In genomic region chr1:150537732-150538684, GRCh38 we compare ENCODE assay signal across 1 cellular context.
TF ChIP-seq lines count a peak whose summit lies in the region.

No MANE protein-coding gene starts in this region.

TF ChIP-seq in endothelial cell of umbilical vein, 7 proteins besides CTCF, POLR2A, EP300 and RAD21:
- TF ChIP-seq POLR2AphosphoS5 (IDR thresholded peaks at IDR 0.05; ENCODE audit: insufficient read depth, low read depth, low read length) (no peak), MAX (IDR thresholded peaks at IDR 0.05; ENCODE audit: insufficient read depth, insufficient read length) (no peak), JUN (IDR thresholded peaks at IDR 0.05; ENCODE audit: borderline replicate concordance, insufficient read depth, insufficient read length, low read depth) (no peak), EZH2 (IDR thresholded peaks at IDR 0.05; ENCODE audit: borderline replicate concordance, low read depth, low read length, severe bottlenecking) (no peak), FOS (IDR thresholded peaks at IDR 0.05; ENCODE audit: borderline replicate concordance, insufficient read depth, low read length) (no peak), MYC (IDR thresholded peaks at IDR 0.05; ENCODE audit: low read depth, low read length) (no peak), GATA2 (IDR thresholded peaks at IDR 0.05; ENCODE audit: insufficient read depth, insufficient read length, low read depth, low read length) (no peak)
TF ChIP-seq in endothelial cell of umbilical vein: peak in this region for 0.
